In genomic region chr14:31205681-31206535, GRCh38 we compare ENCODE assay signal across 8 cellular contexts. TPM values are rescaled to one million over a fixed set of nuclear protein-coding genes. Genes with fewer than 3 reads are reported as not detected.
A peak's percentile ranks its signal among the peaks of the same experiment; 100 is the strongest.
DNase-seq lines count a peak whose midpoint lies in the region; ATAC-seq and TF ChIP-seq lines count a peak whose summit lies in the region.

No MANE protein-coding gene starts in this region.

- peak overlapping the region; percentile 96 for H3K9ac ChIP-seq in endodermal cell (ENCODE audit: extremely low read depth, low read length, poor library complexity, severe bottlenecking)

- H3K9me3 Mint-ChIP-seq in GM23338 (no peaks in the 10 kb centered on the region), endodermal cell (peaks cover 2% of the 10 kb centered on the region), natural killer cell (no peaks in the 10 kb centered on the region)

- H3K36me3 Mint-ChIP-seq in GM23338 (ENCODE audit: low read depth) (peaks cover 37% of the 10 kb centered on the region; the same call in 2 of the 3 replicates), endodermal cell (ENCODE audit: low read depth) (peaks cover 34% of the 10 kb centered on the region), natural killer cell (no peaks in the 10 kb centered on the region)

- no peak overlapping the region for H3K27ac Mint-ChIP-seq in GM23338
- no peak overlapping the region for H3K27ac Mint-ChIP-seq in endodermal cell
- H3K27ac Mint-ChIP-seq in natural killer cell = peak overlapping the region; percentile 99

- H3K4me3 Mint-ChIP-seq in GM23338 = peak overlapping the region; percentile 90
- H3K4me3 Mint-ChIP-seq in endodermal cell = peak overlapping the region; percentile 78
- H3K4me3 Mint-ChIP-seq in natural killer cell = peak overlapping the region; percentile 89

- H3K27ac ChIP-seq in GM23338 (ENCODE audit: low read depth) (no peak overlapping the region), SJCRH30 (peak overlapping the region; percentile 96), endodermal cell (ENCODE audit: low read depth, low read length) (no peak overlapping the region)

- H3K36me3 ChIP-seq in GM23338 (ENCODE audit: insufficient read depth) (no peaks in the 10 kb centered on the region), SJCRH30 (peaks cover 8% of the 10 kb centered on the region), endodermal cell (ENCODE audit: control insufficient read depth, insufficient read depth, low read length) (peaks cover 38% of the 10 kb centered on the region)

- H4K20me1 ChIP-seq in GM23338 (replicated peaks; ENCODE audit: insufficient read depth) = peaks cover 9% of the 10 kb centered on the region

- peaks cover 12% of the 10 kb centered on the region for H3K27me3 Mint-ChIP-seq in GM23338 (ENCODE audit: insufficient read depth, low read depth, poor library complexity)
- H3K27me3 Mint-ChIP-seq in endodermal cell (ENCODE audit: insufficient read depth) = no peaks in the 10 kb centered on the region
- no peaks in the 10 kb centered on the region for H3K27me3 Mint-ChIP-seq in natural killer cell (ENCODE audit: low read depth in 2 of 2)

- H3K4me2 ChIP-seq in GM23338 = peak overlapping the region; percentile 88

- H3K27me3 ChIP-seq in GM23338 (ENCODE audit: insufficient read depth) (no peaks in the 10 kb centered on the region), SJCRH30 (no peaks in the 10 kb centered on the region), endodermal cell (ENCODE audit: control insufficient read depth, insufficient read depth, low read length, poor library complexity, severe bottlenecking) (no peaks in the 10 kb centered on the region)

- peaks cover 24% of the 10 kb centered on the region for H3K4me1 Mint-ChIP-seq in GM23338
- peaks cover 22% of the 10 kb centered on the region for H3K4me1 Mint-ChIP-seq in endodermal cell
- peaks cover 43 to 56% of the 10 kb centered on the region in 2 donors for H3K4me1 Mint-ChIP-seq in natural killer cell

- H3K9me3 ChIP-seq in SJCRH30 (replicated peaks) (no peaks in the 10 kb centered on the region), endodermal cell (ENCODE audit: control insufficient read depth, low read length) (peaks cover 4% of the 10 kb centered on the region)

- H3F3A ChIP-seq in GM23338 (replicated peaks; ENCODE audit: low read depth) = peaks cover 13% of the 10 kb centered on the region

- no peak overlapping the region for H2AFZ ChIP-seq in GM23338

- H3K4me3 ChIP-seq in AG10803 (ENCODE audit: low read length) (peak overlapping the region; percentile 76), GM23338 (peak overlapping the region; percentile 65), SJCRH30 (peak overlapping the region; percentile 93), endodermal cell (ENCODE audit: low read length) (peak overlapping the region; percentile 87)

- no peak for TF ChIP-seq CTCF in AG10803 (conservative IDR thresholded peaks at IDR 0.05; ENCODE audit: low read length)
- no peak for TF ChIP-seq CTCF in GM23338 (conservative IDR thresholded peaks at IDR 0.05; ENCODE audit: low read depth in 2 of 2)
- no peak for TF ChIP-seq CTCF in endodermal cell (conservative IDR thresholded peaks at IDR 0.05)
- TF ChIP-seq CTCF in natural killer cell (IDR thresholded peaks at IDR 0.05) = no peak

- peaks cover 57% of the 10 kb centered on the region for H3K79me2 ChIP-seq in GM23338 (replicated peaks; ENCODE audit: insufficient read depth)

- H3K9me2 ChIP-seq in GM23338 (ENCODE audit: insufficient read depth) = no peaks in the 10 kb centered on the region

- H3K4me1 ChIP-seq in GM23338 (ENCODE audit: insufficient read depth) = peaks cover 8% of the 10 kb centered on the region
- H3K4me1 ChIP-seq in SJCRH30 = peaks cover 8% of the 10 kb centered on the region
- no peaks in the 10 kb centered on the region for H3K4me1 ChIP-seq in endodermal cell (ENCODE audit: control insufficient read depth, insufficient read depth, low read length)

- intact Hi-C loops in natural killer cell (cut with micrococcal nuclease) = loop anchor here (5.0 kb wide), 5 partner anchors 151 to 871 kb away; partner anchors contain the start of genes AP4S1, ARHGAP5, NUBPL and SCFD1

- whole genome bisulfite sequencing in endodermal cell (ENCODE audit: insufficient coverage in 1 of 2, insufficient read length in 1 of 2), 2 experiments = 32 to 34% methylated on average over 9 of the region's 9 CpGs

- ATAC-seq in GM23338 (no peak), natural killer cell (no peak), HG03175 (IDR thresholded peaks at IDR 0.05; ENCODE audit: unreplicated experiment) (no peak)

- DNase-seq in AG10803 (ENCODE audit: low read depth) (peak; percentile 95), GM23338 (ENCODE audit: low spot score) (no peak), SJCRH30 (peak in 1 of 2 experiments; percentile 57), endodermal cell (no peak), natural killer cell (no peak), ecto neural progenitor cell (ENCODE audit: low spot score) (no peak)
- DNase-seq in NK-92 treated with Interleukin-12 subunit alpha and Interleukin-12 subunit beta, amount 100 ng/mL, for 24 hours (lab: John Stamatoyannopoulos, UW) = no peak

TF ChIP-seq in GM23338, 12 proteins besides CTCF, POLR2A, EP300 and RAD21:
- TF ChIP-seq ZNF331 (CRISPR knock-in tag; IDR thresholded peaks at IDR 0.05; ENCODE audit: low read depth) (no peak), STAT1 (IDR thresholded peaks at IDR 0.05; ENCODE audit: unreplicated experiment) (no peak), CREB1 (CRISPR knock-in tag; IDR thresholded peaks at IDR 0.05; ENCODE audit: low read depth) (no peak), ZNF114 (CRISPR knock-in tag; IDR thresholded peaks at IDR 0.05) (no peak), REST (IDR thresholded peaks at IDR 0.05; ENCODE audit: unreplicated experiment) (no peak), ETS1 (IDR thresholded peaks at IDR 0.05) (no peak), POLR2AphosphoS5 (IDR thresholded peaks at IDR 0.05; ENCODE audit: low read depth) (no peak)

RNA-seq across cellular contexts. Expression of gene HECTD1, which starts 1.7 kb away (rescaled TPM):
- 132 and 134 TPM in 2 replicates for total RNA-seq in GM23338 (2014; rRNA removed; shearing (Covaris generic))
- polyA plus RNA-seq in GM23338 (2016; fragmentation: Nextera tagmentation; extraction: Ambion mirVana) = 35.2 and 42.1 TPM in 2 replicates
- total RNA-seq in SJCRH30 (2014; rRNA removed; shearing (Covaris generic)) = 145 and 153 TPM in 2 replicates
- total RNA-seq in endodermal cell (100 to 1,000 TPM; 118 to 132 TPM), natural killer cell (100 to 1,000 TPM; 162 to 202 (median 179) TPM)
- polyA plus RNA-seq in endodermal cell (2013, experiment 1 of 2) = 62.0 TPM
- 64.7 TPM for polyA plus RNA-seq in endodermal cell (2013, experiment 2 of 2)

Comparison
In these comparisons a context has a peak if more than half of its experiments do, and no peak if none do; other contexts are left out.
1. H3K27ac Mint-ChIP-seq: peak in natural killer cell (2 of 2); none in GM23338 (single experiment) and endodermal cell (single experiment).
2. Peak in every context shown above with its lines, with median percentiles within 50 percentile points of each other: H3K4me3 ChIP-seq and H3K4me3 Mint-ChIP-seq.